Comparison of ENCODE assay signal across 9 cellular contexts in the genomic region with DNA sequence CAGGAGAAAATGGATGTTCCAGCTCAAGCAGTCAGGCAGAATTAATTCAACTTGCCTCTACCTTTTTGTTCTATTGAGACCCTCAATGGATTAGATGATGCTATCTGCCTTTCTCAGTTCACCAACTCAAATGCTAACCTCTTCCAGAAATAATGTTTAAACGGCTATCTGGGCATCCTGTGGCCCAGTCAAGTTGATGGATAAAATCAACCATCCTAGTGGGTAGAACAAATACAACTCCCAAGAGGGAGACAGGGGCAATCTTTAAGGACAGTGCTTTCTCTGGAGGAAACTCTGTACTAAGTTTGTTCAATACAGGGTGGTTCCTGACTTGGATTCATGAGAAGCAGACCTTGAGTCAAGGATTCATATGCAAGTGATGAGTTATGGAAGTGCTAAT.
"Had no signal": no experiment of that assay in that cellular context is flagged by ENCODE, and none has a peak within 500 bp of the region (broad histone marks: within the 10 kb centered on the region; RNA-seq: fewer than 3 reads in every experiment).

No MANE protein-coding gene starts in this region.

- H3K27ac Mint-ChIP-seq: GM23338, H9, HFFc6 had no signal

- H3K36me3 ChIP-seq: HAP-1 had no signal

- DNase-seq: GM23248, GOT3, H7, H9, HCEC 1CT, HFFc6 had no signal

- H3K4me1 ChIP-seq: HAP-1 had no signal

- H3K4me3 Mint-ChIP-seq: GM23338, H9, HFFc6 had no signal

- H3K9me3 ChIP-seq: HAP-1 had no signal

- H3K27ac ChIP-seq: GM23248 had no signal

- ATAC-seq: GM23338, HCT116 had no signal

- H3K9me3 Mint-ChIP-seq: GM23338 had no signal

- H3K4me3 ChIP-seq: GM23248, GM23338, HAP-1 had no signal
